ENCODE assay signal across 8 cellular contexts in the genomic region with DNA sequence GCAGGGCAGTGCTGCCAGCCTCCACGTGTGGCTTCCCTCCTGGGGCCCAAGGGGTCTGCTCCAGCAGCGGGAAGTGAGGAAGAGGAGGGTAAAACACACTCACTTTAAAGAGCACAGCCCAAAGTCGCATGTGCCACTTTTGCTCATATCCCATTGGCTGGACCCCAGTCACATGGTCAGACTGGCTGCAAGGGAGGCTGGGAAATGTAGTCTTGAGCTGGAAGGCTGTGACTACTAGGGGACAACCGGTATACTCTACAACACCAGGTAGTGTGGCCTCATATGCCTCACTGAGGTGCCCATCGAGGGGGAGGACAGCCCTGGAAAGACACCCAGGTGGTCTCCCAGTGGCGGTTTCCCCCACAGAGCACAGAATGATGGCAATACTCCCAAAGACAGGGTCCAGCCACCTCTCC. TPM values are rescaled to one million over a fixed set of nuclear protein-coding genes. Genes with fewer than 3 reads are reported as not detected.
DNase-seq lines count a peak whose midpoint lies in the region; ATAC-seq and TF ChIP-seq lines count a peak whose summit lies in the region.

No MANE protein-coding gene starts in this region.

- peaks cover 3% of the 10 kb centered on the region; the same call in 1 of the 2 replicates for H3K9me3 Mint-ChIP-seq in WTC11

- ATAC-seq in WTC11 (peak; percentile 87), GM21447 (IDR thresholded peaks at IDR 0.05; ENCODE audit: unreplicated experiment) (no peak), HG03108 (IDR thresholded peaks at IDR 0.05; ENCODE audit: unreplicated experiment) (no peak)

- H3K36me3 Mint-ChIP-seq in WTC11: no peaks in the 10 kb centered on the region

- H3K27ac Mint-ChIP-seq in WTC11: no peak overlapping the region

- peaks cover 3% of the 10 kb centered on the region for H3K4me1 Mint-ChIP-seq in WTC11

- POLR2A ChIA-PET in WTC11 (lab: Charles Lee): interaction anchor here (1.0 kb wide), 1 partner anchor 10 kb away, joined by 3 read pairs; no protein-coding TSS in a partner anchor

- H3K27me3 Mint-ChIP-seq in WTC11 (ENCODE audit: low read depth): peaks cover 21% of the 10 kb centered on the region

- H3K4me3 Mint-ChIP-seq in WTC11: peak overlapping the region; percentile 40

- CTCF ChIA-PET in WTC11 (lab: Charles Lee): interaction anchor here (0.6 to 1.7 kb wide), 6 partner anchors 10 to 228 kb away, joined by 3 to 15 read pairs (median 4); no protein-coding TSS in a partner anchor

- in situ Hi-C loops in Caki2 (cut with HindIII; ENCODE audit: low pct_unique_long_range_greater_than_20kb, low sequenced_read_pairs): no loop called here
- in situ Hi-C loops in KBM-7 (cut with MboI; ENCODE audit: low pct_unique_long_range_greater_than_20kb, low sequenced_read_pairs): no loop called here

- no peak for TF ChIP-seq CTCF in WTC11 (IDR thresholded peaks at IDR 0.05)

- DNase-seq in Caki2 (ENCODE audit: low read depth) (peak; percentile 34), KBM-7 (peak; percentile 32), WTC11 (ENCODE audit: low spot score) (peak; percentile 73), dermis blood vessel endothelial cell (peak; percentile 66), lung microvascular endothelial cell (ENCODE audit: low read depth in 2 of 2) (peak; percentile 49 to 68), superior temporal gyrus (ENCODE audit: extremely low spot score) (peak; percentile 90)

TF ChIP-seq in WTC11, 78 proteins besides CTCF, POLR2A, EP300 and RAD21:
- TF ChIP-seq, protein P1, sequence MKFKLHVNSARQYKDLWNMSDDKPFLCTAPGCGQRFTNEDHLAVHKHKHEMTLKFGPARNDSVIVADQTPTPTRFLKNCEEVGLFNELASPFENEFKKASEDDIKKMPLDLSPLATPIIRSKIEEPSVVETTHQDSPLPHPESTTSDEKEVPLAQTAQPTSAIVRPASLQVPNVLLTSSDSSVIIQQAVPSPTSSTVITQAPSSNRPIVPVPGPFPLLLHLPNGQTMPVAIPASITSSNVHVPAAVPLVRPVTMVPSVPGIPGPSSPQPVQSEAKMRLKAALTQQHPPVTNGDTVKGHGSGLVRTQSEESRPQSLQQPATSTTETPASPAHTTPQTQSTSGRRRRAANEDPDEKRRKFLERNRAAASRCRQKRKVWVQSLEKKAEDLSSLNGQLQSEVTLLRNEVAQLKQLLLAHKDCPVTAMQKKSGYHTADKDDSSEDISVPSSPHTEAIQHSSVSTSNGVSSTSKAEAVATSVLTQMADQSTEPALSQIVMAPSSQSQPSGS (CRISPR knock-in tag; IDR thresholded peaks at IDR 0.05; ENCODE audit: borderline replicate concordance, low read depth): no peak
- TF ChIP-seq, protein P2, sequence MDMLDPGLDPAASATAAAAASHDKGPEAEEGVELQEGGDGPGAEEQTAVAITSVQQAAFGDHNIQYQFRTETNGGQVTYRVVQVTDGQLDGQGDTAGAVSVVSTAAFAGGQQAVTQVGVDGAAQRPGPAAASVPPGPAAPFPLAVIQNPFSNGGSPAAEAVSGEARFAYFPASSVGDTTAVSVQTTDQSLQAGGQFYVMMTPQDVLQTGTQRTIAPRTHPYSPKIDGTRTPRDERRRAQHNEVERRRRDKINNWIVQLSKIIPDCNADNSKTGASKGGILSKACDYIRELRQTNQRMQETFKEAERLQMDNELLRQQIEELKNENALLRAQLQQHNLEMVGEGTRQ (CRISPR knock-in tag; IDR thresholded peaks at IDR 0.05): peak; percentile 97
- TF ChIP-seq, protein P3, sequence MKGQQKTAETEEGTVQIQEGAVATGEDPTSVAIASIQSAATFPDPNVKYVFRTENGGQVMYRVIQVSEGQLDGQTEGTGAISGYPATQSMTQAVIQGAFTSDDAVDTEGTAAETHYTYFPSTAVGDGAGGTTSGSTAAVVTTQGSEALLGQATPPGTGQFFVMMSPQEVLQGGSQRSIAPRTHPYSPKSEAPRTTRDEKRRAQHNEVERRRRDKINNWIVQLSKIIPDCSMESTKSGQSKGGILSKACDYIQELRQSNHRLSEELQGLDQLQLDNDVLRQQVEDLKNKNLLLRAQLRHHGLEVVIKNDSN (CRISPR knock-in tag; IDR thresholded peaks at IDR 0.05): peak; percentile 97
- TF ChIP-seq NFYB (CRISPR knock-in tag; conservative IDR thresholded peaks at IDR 0.05; ENCODE audit: low read depth): peak; percentile 67

RNA-seq across cellular contexts. Expression of a gene that starts 45.2 kb away (rescaled TPM):
- total RNA-seq in Caki2 (2014; rRNA removed; shearing (Covaris generic); ENCODE audit: low replicate concordance): 13.5 and 20.1 TPM in 2 replicates
- total RNA-seq in WTC11 (2021): 10.0 to 10.9 TPM (median 10.1 TPM) in 3 replicates
- 3.7 and 7.8 TPM in 2 replicates for total RNA-seq in dermis blood vessel endothelial cell
- total RNA-seq in lung microvascular endothelial cell: 0.40 and 0.87 TPM in 2 replicates

Comparison
In these comparisons a context has a peak if more than half of its experiments do, and no peak if none do; other contexts are left out.
1. DNase-seq: peak in every context shown above with its lines; median percentile 90 in superior temporal gyrus; 73 in WTC11; 66 in dermis blood vessel endothelial cell; 58 in lung microvascular endothelial cell; 34 in Caki2; 32 in KBM-7.